Comparison of ENCODE assay signal across 8 cellular contexts in the genomic region with DNA sequence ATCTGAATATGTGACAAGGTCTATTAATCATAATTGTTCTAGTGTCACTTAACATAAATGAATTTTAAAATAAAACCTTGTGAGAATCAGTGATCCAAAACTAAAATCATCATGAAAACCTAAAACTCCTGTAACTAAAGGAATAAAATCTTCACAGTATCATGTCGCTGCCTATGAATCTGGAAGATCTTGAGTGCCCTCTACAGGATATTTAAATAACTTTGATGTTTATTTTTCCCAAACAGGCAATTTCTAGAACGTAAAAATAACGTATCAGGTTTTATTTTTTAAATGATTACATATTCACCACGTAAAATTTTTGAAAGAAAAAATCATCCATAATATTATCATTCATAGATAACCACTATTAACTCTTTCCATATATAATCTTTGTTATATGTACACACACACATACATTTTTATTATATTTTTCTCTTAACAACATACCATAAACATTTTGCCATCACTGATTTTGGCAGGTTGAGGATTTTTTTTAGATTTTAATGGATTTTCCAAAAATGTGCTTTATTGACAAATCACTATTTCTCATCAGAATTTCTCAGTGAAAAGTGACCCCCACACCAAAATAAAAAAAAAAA.
DNase-seq lines count a peak whose midpoint lies in the region; ATAC-seq and TF ChIP-seq lines count a peak whose summit lies in the region.

No MANE protein-coding gene starts in this region.

- no peaks in the 10 kb centered on the region for H3K4me1 ChIP-seq in body of pancreas
- no peaks in the 10 kb centered on the region for H3K4me1 ChIP-seq in liver (ENCODE audit: control insufficient read depth in 4 of 4, insufficient read depth in 4 of 4, low read length in 3 of 4)

- no peak for ATAC-seq in body of pancreas
- ATAC-seq in HG03280 (IDR thresholded peaks at IDR 0.05; ENCODE audit: unreplicated experiment): no peak
- no peak for ATAC-seq in HG02610 (IDR thresholded peaks at IDR 0.05; ENCODE audit: unreplicated experiment)

- 0 to 1% methylated on average over 4 of the region's 4 CpGs for WGBS in body of pancreas, 2 donors
- 4% methylated on average over 4 of the region's 4 CpGs for WGBS in liver

- TF ChIP-seq RAD21 in liver (IDR thresholded peaks at IDR 0.05): peak; percentile 80 to 81

- TF ChIP-seq CTCF in GM12874 (IDR thresholded peaks at IDR 0.05; ENCODE audit: insufficient read depth, low read depth, low read length) (peak; percentile 28; the same call in 1 of the 2 replicates), body of pancreas (IDR thresholded peaks at IDR 0.05) (peak in 6 of 7 experiments; percentile 44 to 58 (median 54)), liver (IDR thresholded peaks at IDR 0.05; ENCODE audit: low read depth, low read length, missing input control) (peak; percentile 42)

- H3K27me3 ChIP-seq in body of pancreas (peaks cover 0 to 4% of the 10 kb centered on the region in 2 donors), liver (ENCODE audit: control insufficient read depth in 4 of 4, insufficient read depth in 4 of 4, low read length in 3 of 4) (no peaks in the 10 kb centered on the region)

- no peak overlapping the region for H3K4me3 ChIP-seq in body of pancreas
- H3K4me3 ChIP-seq in liver (ENCODE audit: low read depth in 1 of 3, low read length in 3 of 3): no peak overlapping the region

- H3K9me3 ChIP-seq in body of pancreas: no peaks in the 10 kb centered on the region
- no peaks in the 10 kb centered on the region for H3K9me3 ChIP-seq in liver (ENCODE audit: control insufficient read depth in 4 of 4, low read length in 3 of 4)

- TF ChIP-seq POLR2A in body of pancreas (IDR thresholded peaks at IDR 0.05): no peak

- no peak overlapping the region for H3K9ac ChIP-seq in liver (ENCODE audit: low read depth in 1 of 2, low read length in 2 of 2)

- in situ Hi-C loops in ACHN (cut with HindIII; ENCODE audit: low pct_ligation_motif_present, low pct_unique_long_range_greater_than_20kb, low sequenced_read_pairs): no loop called here

- no peak overlapping the region for H3K27ac ChIP-seq in body of pancreas
- no peak overlapping the region for H3K27ac ChIP-seq in liver (ENCODE audit: low read depth in 1 of 2, low read length in 2 of 2)

- peak; percentile 26 for DNase-seq in ACHN
- peak; percentile 5 for DNase-seq in NCI-H1694 (lab: John Stamatoyannopoulos, UW)
- no peak for DNase-seq in body of pancreas
- DNase-seq in nucleus accumbens (lab: John Stamatoyannopoulos, UW): no peak

- no peaks in the 10 kb centered on the region for H3K36me3 ChIP-seq in body of pancreas (replicated peaks in 1 of 2; ENCODE audit: insufficient read depth in 1 of 2, low read depth in 2 of 2)
- H3K36me3 ChIP-seq in liver (ENCODE audit: control insufficient read depth in 4 of 4, insufficient read depth in 3 of 4, low read depth in 1 of 4, low read length in 3 of 4): no peaks in the 10 kb centered on the region

- intact Hi-C loops in body of pancreas (cut with DNase I): no loop called here

TF ChIP-seq in liver, 16 proteins besides CTCF, POLR2A, EP300 and RAD21:
- TF ChIP-seq TAF1 (conservative IDR thresholded peaks at IDR 0.05) (no peak), YY1 (IDR thresholded peaks at IDR 0.05) (no peak), FOXA1 (IDR thresholded peaks at IDR 0.05) (no peak), FOXA2 (IDR thresholded peaks at IDR 0.05) (no peak), NR2F2 (IDR thresholded peaks at IDR 0.05) (no peak), EGR1 (IDR thresholded peaks at IDR 0.05; ENCODE audit: low read depth in 2 of 2) (no peak), JUND (IDR thresholded peaks at IDR 0.05) (no peak), GABPA (IDR thresholded peaks at IDR 0.05 in 1 of 2, conservative IDR thresholded peaks at IDR 0.05 in 1 of 2) (no peak), RXRA (IDR thresholded peaks at IDR 0.05) (no peak), SP1 (IDR thresholded peaks at IDR 0.05) (no peak), HNF4A (conservative IDR thresholded peaks at IDR 0.05) (no peak), HNF4G (IDR thresholded peaks at IDR 0.05) (no peak)
- TF ChIP-seq, protein P1, sequence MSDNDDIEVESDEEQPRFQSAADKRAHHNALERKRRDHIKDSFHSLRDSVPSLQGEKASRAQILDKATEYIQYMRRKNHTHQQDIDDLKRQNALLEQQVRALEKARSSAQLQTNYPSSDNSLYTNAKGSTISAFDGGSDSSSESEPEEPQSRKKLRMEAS (IDR thresholded peaks at IDR 0.05): no peak
- TF ChIP-seq, protein P2, sequence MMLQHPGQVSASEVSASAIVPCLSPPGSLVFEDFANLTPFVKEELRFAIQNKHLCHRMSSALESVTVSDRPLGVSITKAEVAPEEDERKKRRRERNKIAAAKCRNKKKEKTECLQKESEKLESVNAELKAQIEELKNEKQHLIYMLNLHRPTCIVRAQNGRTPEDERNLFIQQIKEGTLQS (IDR thresholded peaks at IDR 0.05): no peak
- TF ChIP-seq, protein P3, sequence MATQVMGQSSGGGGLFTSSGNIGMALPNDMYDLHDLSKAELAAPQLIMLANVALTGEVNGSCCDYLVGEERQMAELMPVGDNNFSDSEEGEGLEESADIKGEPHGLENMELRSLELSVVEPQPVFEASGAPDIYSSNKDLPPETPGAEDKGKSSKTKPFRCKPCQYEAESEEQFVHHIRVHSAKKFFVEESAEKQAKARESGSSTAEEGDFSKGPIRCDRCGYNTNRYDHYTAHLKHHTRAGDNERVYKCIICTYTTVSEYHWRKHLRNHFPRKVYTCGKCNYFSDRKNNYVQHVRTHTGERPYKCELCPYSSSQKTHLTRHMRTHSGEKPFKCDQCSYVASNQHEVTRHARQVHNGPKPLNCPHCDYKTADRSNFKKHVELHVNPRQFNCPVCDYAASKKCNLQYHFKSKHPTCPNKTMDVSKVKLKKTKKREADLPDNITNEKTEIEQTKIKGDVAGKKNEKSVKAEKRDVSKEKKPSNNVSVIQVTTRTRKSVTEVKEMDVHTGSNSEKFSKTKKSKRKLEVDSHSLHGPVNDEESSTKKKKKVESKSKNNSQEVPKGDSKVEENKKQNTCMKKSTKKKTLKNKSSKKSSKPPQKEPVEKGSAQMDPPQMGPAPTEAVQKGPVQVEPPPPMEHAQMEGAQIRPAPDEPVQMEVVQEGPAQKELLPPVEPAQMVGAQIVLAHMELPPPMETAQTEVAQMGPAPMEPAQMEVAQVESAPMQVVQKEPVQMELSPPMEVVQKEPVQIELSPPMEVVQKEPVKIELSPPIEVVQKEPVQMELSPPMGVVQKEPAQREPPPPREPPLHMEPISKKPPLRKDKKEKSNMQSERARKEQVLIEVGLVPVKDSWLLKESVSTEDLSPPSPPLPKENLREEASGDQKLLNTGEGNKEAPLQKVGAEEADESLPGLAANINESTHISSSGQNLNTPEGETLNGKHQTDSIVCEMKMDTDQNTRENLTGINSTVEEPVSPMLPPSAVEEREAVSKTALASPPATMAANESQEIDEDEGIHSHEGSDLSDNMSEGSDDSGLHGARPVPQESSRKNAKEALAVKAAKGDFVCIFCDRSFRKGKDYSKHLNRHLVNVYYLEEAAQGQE (IDR thresholded peaks at IDR 0.05): no peak
- TF ChIP-seq, protein P4, sequence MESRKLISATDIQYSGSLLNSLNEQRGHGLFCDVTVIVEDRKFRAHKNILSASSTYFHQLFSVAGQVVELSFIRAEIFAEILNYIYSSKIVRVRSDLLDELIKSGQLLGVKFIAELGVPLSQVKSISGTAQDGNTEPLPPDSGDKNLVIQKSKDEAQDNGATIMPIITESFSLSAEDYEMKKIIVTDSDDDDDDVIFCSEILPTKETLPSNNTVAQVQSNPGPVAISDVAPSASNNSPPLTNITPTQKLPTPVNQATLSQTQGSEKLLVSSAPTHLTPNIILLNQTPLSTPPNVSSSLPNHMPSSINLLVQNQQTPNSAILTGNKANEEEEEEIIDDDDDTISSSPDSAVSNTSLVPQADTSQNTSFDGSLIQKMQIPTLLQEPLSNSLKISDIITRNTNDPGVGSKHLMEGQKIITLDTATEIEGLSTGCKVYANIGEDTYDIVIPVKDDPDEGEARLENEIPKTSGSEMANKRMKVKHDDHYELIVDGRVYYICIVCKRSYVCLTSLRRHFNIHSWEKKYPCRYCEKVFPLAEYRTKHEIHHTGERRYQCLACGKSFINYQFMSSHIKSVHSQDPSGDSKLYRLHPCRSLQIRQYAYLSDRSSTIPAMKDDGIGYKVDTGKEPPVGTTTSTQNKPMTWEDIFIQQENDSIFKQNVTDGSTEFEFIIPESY (IDR thresholded peaks at IDR 0.05): no peak

Comparison
In these comparisons a context has a peak if more than half of its experiments do, and no peak if none do; other contexts are left out.
1. DNase-seq: peak in ACHN (single experiment) and NCI-H1694 (single experiment); none in body of pancreas (0 of 4) and nucleus accumbens (0 of 56).
2. Peak in every context shown above with its lines, with median percentiles within 50 percentile points of each other: CTCF ChIP-seq.